8 cellular contexts compared by ENCODE assay signal in genomic region chr5:155441849-155442248, GRCh38.
"Had no signal": no experiment of that assay in that cellular context is flagged by ENCODE, and none has a peak within 500 bp of the region (broad histone marks: within the 10 kb centered on the region; RNA-seq: fewer than 3 reads in every experiment).

No MANE protein-coding gene starts in this region.

- H3K4me2 ChIP-seq: GM23338, KMS-11 had no signal

- H2AFZ ChIP-seq: GM23338 had no signal

- H3K4me3 ChIP-seq: GM23338, HAP-1 had no signal

- H3K9ac ChIP-seq: KMS-11 had no signal

- FAIRE-seq: HTR-8/SVneo had no signal

- H3K27ac ChIP-seq: KMS-11 had no signal

- H3K36me3 ChIP-seq: HAP-1 had no signal

- DNase-seq: H7, HFFc6, KBM-7 had no signal

- H3K4me1 ChIP-seq: HAP-1 had no signal

- H3K9me3 ChIP-seq: HAP-1 had no signal

- ATAC-seq: GM23338, HCT116 had no signal
